Comparison of ENCODE assay signal across 8 cellular contexts in the genomic region with DNA sequence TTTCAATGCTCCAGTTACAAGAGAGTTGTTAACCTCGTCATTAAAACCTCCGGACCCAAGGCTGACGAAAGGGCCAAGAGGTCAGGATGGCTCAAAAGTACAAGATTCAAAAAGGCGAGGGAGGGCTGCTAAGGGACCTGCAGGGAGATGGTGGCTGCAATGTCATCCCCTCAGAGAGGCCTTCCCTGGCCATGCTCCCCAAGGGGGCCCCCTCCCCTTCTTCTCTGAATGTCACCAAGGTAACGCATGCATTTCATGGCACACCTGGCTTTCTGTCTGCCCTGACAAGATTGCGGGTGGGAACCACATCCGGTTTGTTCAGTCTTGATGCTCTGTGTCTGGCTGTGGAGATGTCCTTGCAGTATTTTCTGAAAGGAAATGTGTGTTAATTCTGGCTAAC.
DNase-seq lines count a peak whose midpoint lies in the region; ATAC-seq, FAIRE-seq and TF ChIP-seq lines count a peak whose summit lies in the region.

No MANE protein-coding gene starts in this region.

- intact Hi-C loops in activated CD4-positive, alpha-beta T cell treated with anti-CD3 and anti-CD28 coated beads, Interleukin-2, amount 10 ng/mL, durations not matched to agents 24 days and 14 days (cut with micrococcal nuclease): no loop called here
- intact Hi-C loops in kidney (cut with DNase I): no loop called here

- peak; percentile 94 for ATAC-seq in GM19455 (IDR thresholded peaks at IDR 0.05; ENCODE audit: unreplicated experiment)
- peak; percentile 91 for ATAC-seq in HG03442 (IDR thresholded peaks at IDR 0.05; ENCODE audit: unreplicated experiment)
- no peak for ATAC-seq in left lobe of liver

- no peak overlapping the region for H3K27ac ChIP-seq in kidney (ENCODE audit: low read depth in 2 of 2, low read length in 2 of 2)

- H3K4me1 Mint-ChIP-seq in activated CD4-positive, alpha-beta T cell treated with anti-CD3 and anti-CD28 coated beads, Interleukin-2, amount 10 ng/mL, durations not matched to agents 24 days and 14 days: peaks cover 28% of the 10 kb centered on the region

- H3K4me3 Mint-ChIP-seq in activated CD4-positive, alpha-beta T cell treated with anti-CD3 and anti-CD28 coated beads, Interleukin-2, amount 10 ng/mL, durations not matched to agents 24 days and 14 days: peak overlapping the region; percentile 36

- no peaks in the 10 kb centered on the region for H3K36me3 Mint-ChIP-seq in activated CD4-positive, alpha-beta T cell treated with anti-CD3 and anti-CD28 coated beads, Interleukin-2, amount 10 ng/mL, durations not matched to agents 24 days and 14 days (ENCODE audit: low read depth)

- no peaks in the 10 kb centered on the region for H3K4me1 ChIP-seq in kidney (ENCODE audit: control insufficient read depth in 1 of 2, insufficient read depth in 1 of 2, low read depth in 1 of 2, low read length in 2 of 2)

- peaks cover 7% of the 10 kb centered on the region for H3K27me3 Mint-ChIP-seq in activated CD4-positive, alpha-beta T cell treated with anti-CD3 and anti-CD28 coated beads, Interleukin-2, amount 10 ng/mL, durations not matched to agents 24 days and 14 days

- no peak for FAIRE-seq in kidney (lab: Jason Lieb, UNC)

- H3K9ac ChIP-seq in kidney (ENCODE audit: low read length in 2 of 2): no peak overlapping the region

- no peak overlapping the region for H3K4me3 ChIP-seq in kidney (ENCODE audit: low read length in 2 of 2)

- DNase-seq in activated CD4-positive, alpha-beta T cell treated with anti-CD3 and anti-CD28 coated beads, Interleukin-2, amount 10 ng/mL, durations not matched to agents 24 days and 14 days: peak; percentile 94
- DNase-seq in left lobe of liver (ENCODE audit: low spot score) (peak; percentile 33), midbrain (lab: John Stamatoyannopoulos, UW) (no peak), DMS114 treated with DMSO at 0.1 percent for 48 hours (lab: John Stamatoyannopoulos, UW; ENCODE audit: unreplicated experiment) (no peak), kidney (no peak), GM19240 (ENCODE audit: insufficient read length, low spot score) (no peak)

- H3K27ac Mint-ChIP-seq in activated CD4-positive, alpha-beta T cell treated with anti-CD3 and anti-CD28 coated beads, Interleukin-2, amount 10 ng/mL, durations not matched to agents 24 days and 14 days: peak overlapping the region; percentile 57

- H3K9me3 ChIP-seq in kidney (ENCODE audit: control insufficient read depth in 1 of 2, low read length in 2 of 2): no peaks in the 10 kb centered on the region

- H3K36me3 ChIP-seq in kidney (ENCODE audit: control insufficient read depth in 1 of 2, insufficient read depth in 2 of 2, low read length in 2 of 2): no peaks in the 10 kb centered on the region

- H3K9me3 Mint-ChIP-seq in activated CD4-positive, alpha-beta T cell treated with anti-CD3 and anti-CD28 coated beads, Interleukin-2, amount 10 ng/mL, durations not matched to agents 24 days and 14 days: no peaks in the 10 kb centered on the region

- no peak for TF ChIP-seq CTCF in kidney (IDR thresholded peaks at IDR 0.05; ENCODE audit: borderline replicate concordance, extremely low read depth, insufficient read depth)

Comparison
In these comparisons a context has a peak if more than half of its experiments do, and no peak if none do; other contexts are left out.
1. DNase-seq: peak in activated CD4-positive, alpha-beta T cell treated with anti-CD3 and anti-CD28 coated beads, Interleukin-2, amount 10 ng/mL, durations not matched to agents 24 days and 14 days (single experiment) and left lobe of liver (single experiment); none in midbrain (single experiment), DMS114 treated with DMSO at 0.1 percent for 48 hours (single experiment), kidney (single experiment) and GM19240 (single experiment).